9 cellular contexts compared by ENCODE assay signal in genomic region chr7:121328508-121329459, GRCh38. TPM values are rescaled to one million over a fixed set of nuclear protein-coding genes. Genes with fewer than 3 reads are reported as not detected.
DNase-seq lines count a peak whose midpoint lies in the region; ATAC-seq and TF ChIP-seq lines count a peak whose summit lies in the region.
"Had no signal": no experiment of that assay in that cellular context is flagged by ENCODE, and none has a peak within 500 bp of the region (broad histone marks: within the 10 kb centered on the region; RNA-seq: fewer than 3 reads in every experiment).

Gene WNT16 (plus strand): TSS chr7:121329000. CDS start chr7:121329293, 293 bp downstream.

- no peak within 1 kb of the TSS for H3K9ac ChIP-seq in SK-N-MC (ENCODE audit: insufficient read length)
- H3K9ac ChIP-seq in rectal smooth muscle tissue (ENCODE audit: low read length), result no peak within 1 kb of the TSS

- H3K4me1 ChIP-seq in foreskin keratinocyte (peaks cover 7% of the 10 kb centered on the region), rectal smooth muscle tissue (ENCODE audit: control insufficient read depth, insufficient read depth, low read length) (peaks cover 5% of the 10 kb centered on the region)

- DNase-seq in DMS53 (lab: John Stamatoyannopoulos, UW) (peak; percentile 69), DMS53 treated with DMSO at 0.1 percent for 48 hours (lab: John Stamatoyannopoulos, UW; ENCODE audit: unreplicated experiment) (no peak), SK-N-MC (ENCODE audit: low read depth, low spot score) (no peak), foreskin keratinocyte (no peak), 8988T (no peak)

- H3K27me3 ChIP-seq in foreskin keratinocyte (peaks cover 54% of the 10 kb centered on the region), rectal smooth muscle tissue (ENCODE audit: control insufficient read depth, insufficient read depth, low read length) (peaks cover 20% of the 10 kb centered on the region)

- H3K9me3 ChIP-seq in SK-N-MC (ENCODE audit: low read depth, low read length), result no peaks in the 10 kb centered on the region

- TF ChIP-seq CTCF in foreskin keratinocyte (conservative IDR thresholded peaks at IDR 0.05), result no peak

- H3K4me3 ChIP-seq in SK-N-MC, result peak within 1 kb of the TSS; percentile 75
- H3K4me3 ChIP-seq in rectal smooth muscle tissue (ENCODE audit: low read length), result peak within 1 kb of the TSS; percentile 64

- H3K27ac ChIP-seq in SK-N-MC (no peak within 1 kb of the TSS), foreskin keratinocyte (no peak within 1 kb of the TSS), rectal smooth muscle tissue (ENCODE audit: low read depth, low read length) (no peak within 1 kb of the TSS)
- H3K27ac ChIP-seq: 22Rv1 had no signal

- peak; percentile 61 for ATAC-seq in foreskin keratinocyte
- no peak for ATAC-seq in GM19463 (IDR thresholded peaks at IDR 0.05; ENCODE audit: unreplicated experiment)
- no peak for ATAC-seq in GM19397 (IDR thresholded peaks at IDR 0.05; ENCODE audit: unreplicated experiment)

- H3K36me3 ChIP-seq in SK-N-MC (ENCODE audit: insufficient read depth, low read length) (no peaks in the 10 kb centered on the region), rectal smooth muscle tissue (ENCODE audit: control insufficient read depth, insufficient read depth, low read length) (no peaks in the 10 kb centered on the region)

RNA-seq across cellular contexts. Expression of gene WNT16, which starts in this region (rescaled TPM):
- not detected in 2 replicates for total RNA-seq in foreskin keratinocyte
- polyA plus RNA-seq in foreskin keratinocyte, result not detected in 2 replicates

Comparison
In these comparisons a context has a peak if more than half of its experiments do, and no peak if none do; other contexts are left out.
1. Peak in ATAC-seq in foreskin keratinocyte; RNA of the gene not detected or under 1 TPM.